1 cellular context compared by ENCODE assay signal in the genomic region with DNA sequence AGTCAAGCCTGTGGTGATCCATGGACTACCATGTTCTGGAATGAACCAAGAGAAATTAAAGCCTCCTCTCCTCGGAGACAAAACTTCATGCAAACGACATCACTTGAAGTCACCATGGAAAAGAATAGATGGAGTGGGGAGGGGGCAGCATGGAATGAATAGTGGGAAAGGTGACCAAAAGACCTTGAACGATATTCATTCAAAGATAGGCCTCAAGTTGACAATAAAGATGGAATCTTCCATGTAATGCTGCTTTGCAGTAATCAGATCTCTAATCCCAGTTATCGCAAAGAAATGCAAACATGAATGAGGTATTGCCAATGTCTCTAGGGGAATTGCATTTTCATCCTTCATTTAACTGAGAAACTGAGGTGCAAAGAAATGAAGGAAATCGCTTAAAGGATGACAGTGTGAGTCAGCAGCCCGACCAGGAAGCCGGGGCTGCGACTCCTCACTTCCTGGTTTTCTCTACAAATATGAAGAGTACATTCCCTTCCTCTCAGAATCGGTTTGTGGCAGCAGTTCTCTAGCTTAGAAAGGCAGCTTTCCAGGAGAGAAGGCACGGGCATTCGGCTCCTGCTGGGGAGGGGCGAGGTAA.
TF ChIP-seq lines count a peak whose summit lies in the region.

No MANE protein-coding gene starts in this region.

TF ChIP-seq in GM23338, 12 proteins besides CTCF, POLR2A, EP300 and RAD21 (continued from another document):
- TF ChIP-seq, protein P1, sequence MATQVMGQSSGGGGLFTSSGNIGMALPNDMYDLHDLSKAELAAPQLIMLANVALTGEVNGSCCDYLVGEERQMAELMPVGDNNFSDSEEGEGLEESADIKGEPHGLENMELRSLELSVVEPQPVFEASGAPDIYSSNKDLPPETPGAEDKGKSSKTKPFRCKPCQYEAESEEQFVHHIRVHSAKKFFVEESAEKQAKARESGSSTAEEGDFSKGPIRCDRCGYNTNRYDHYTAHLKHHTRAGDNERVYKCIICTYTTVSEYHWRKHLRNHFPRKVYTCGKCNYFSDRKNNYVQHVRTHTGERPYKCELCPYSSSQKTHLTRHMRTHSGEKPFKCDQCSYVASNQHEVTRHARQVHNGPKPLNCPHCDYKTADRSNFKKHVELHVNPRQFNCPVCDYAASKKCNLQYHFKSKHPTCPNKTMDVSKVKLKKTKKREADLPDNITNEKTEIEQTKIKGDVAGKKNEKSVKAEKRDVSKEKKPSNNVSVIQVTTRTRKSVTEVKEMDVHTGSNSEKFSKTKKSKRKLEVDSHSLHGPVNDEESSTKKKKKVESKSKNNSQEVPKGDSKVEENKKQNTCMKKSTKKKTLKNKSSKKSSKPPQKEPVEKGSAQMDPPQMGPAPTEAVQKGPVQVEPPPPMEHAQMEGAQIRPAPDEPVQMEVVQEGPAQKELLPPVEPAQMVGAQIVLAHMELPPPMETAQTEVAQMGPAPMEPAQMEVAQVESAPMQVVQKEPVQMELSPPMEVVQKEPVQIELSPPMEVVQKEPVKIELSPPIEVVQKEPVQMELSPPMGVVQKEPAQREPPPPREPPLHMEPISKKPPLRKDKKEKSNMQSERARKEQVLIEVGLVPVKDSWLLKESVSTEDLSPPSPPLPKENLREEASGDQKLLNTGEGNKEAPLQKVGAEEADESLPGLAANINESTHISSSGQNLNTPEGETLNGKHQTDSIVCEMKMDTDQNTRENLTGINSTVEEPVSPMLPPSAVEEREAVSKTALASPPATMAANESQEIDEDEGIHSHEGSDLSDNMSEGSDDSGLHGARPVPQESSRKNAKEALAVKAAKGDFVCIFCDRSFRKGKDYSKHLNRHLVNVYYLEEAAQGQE (IDR thresholded peaks at IDR 0.05; ENCODE audit: unreplicated experiment): no peak
- no peak for TF ChIP-seq NANOG (IDR thresholded peaks at IDR 0.05; ENCODE audit: borderline replicate concordance)
- TF ChIP-seq, protein P2, sequence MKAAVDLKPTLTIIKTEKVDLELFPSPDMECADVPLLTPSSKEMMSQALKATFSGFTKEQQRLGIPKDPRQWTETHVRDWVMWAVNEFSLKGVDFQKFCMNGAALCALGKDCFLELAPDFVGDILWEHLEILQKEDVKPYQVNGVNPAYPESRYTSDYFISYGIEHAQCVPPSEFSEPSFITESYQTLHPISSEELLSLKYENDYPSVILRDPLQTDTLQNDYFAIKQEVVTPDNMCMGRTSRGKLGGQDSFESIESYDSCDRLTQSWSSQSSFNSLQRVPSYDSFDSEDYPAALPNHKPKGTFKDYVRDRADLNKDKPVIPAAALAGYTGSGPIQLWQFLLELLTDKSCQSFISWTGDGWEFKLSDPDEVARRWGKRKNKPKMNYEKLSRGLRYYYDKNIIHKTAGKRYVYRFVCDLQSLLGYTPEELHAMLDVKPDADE (IDR thresholded peaks at IDR 0.05): no peak
- TF ChIP-seq STAT1 (IDR thresholded peaks at IDR 0.05; ENCODE audit: unreplicated experiment): no peak
- no peak for TF ChIP-seq ZNF331 (CRISPR knock-in tag; IDR thresholded peaks at IDR 0.05; ENCODE audit: low read depth)
